11 cellular contexts compared by ENCODE assay signal in the genomic region with DNA sequence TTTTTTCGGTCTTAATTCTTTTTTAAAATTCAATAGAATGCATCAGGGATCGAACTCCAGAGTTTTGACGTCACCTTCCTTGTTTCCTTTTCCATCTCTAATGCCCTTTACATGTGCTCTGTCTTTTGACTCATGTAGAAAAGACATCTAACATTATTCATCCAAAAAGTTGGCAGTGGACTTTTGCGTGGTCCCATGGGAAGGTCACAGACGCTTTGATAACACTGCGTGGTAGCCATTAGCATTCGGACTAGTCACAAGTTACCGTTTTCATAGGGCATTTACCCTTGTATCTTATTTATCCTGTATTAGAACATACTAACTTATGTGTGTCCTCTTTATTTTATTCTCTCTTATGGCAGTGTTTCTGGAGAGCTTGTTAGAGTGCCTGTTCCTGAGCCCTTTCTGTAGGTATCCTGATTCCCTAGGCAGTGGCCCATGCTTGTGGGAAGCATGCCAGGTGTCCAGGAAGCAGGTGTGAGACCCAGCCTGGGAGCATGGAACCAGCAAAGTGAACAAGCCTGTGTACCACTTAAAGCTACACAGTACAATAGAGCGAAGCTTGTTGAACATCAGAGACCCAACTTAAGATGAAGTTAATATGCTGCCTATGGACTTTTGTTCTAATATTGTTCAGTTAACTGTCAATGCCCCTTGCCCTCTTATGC.
DNase-seq lines count a peak whose midpoint lies in the region; ATAC-seq, FAIRE-seq and TF ChIP-seq lines count a peak whose summit lies in the region.
"Had no signal": no experiment of that assay in that cellular context is flagged by ENCODE, and none has a peak within 500 bp of the region (broad histone marks: within the 10 kb centered on the region; RNA-seq: fewer than 3 reads in every experiment).

No MANE protein-coding gene starts in this region.

- TF ChIP-seq CTCF in right atrium auricular region (IDR thresholded peaks at IDR 0.05) (no peak), tibial artery (IDR thresholded peaks at IDR 0.05) (no peak)

- H3K4me1 ChIP-seq in right atrium auricular region (peaks cover 0 to 72% of the 10 kb centered on the region in 2 donors), tibial artery (peaks cover 0 to 88% (median 43%) of the 10 kb centered on the region in 4 donors)

- H3K36me3 ChIP-seq in right atrium auricular region (no peaks in the 10 kb centered on the region), tibial artery (peaks cover 0 to 3% (median 0%) of the 10 kb centered on the region in 3 donors)
- H3K36me3 ChIP-seq: thoracic aorta had no signal

- ATAC-seq in Right ventricle myocardium superior (ENCODE audit: poor library complexity) (no peak), left ventricle myocardium superior (no peak)
- ATAC-seq: activated naive CD4-positive, alpha-beta T cell treated with anti-CD3 and anti-CD28 coated beads, Interleukin-2, amount 50 U/mL, for 72 hours had no signal

- no peak overlapping the region for H3K27ac ChIP-seq in right atrium auricular region
- H3K27ac ChIP-seq in tibial artery, result peak overlapping the region; percentile 17 to 22
- H3K27ac ChIP-seq: PC-9, thoracic aorta had no signal

- intact Hi-C loops in Right ventricle myocardium superior (cut with DNase I), result no loop called here
- intact Hi-C loops in left ventricle myocardium superior (cut with micrococcal nuclease), result no loop called here
- intact Hi-C loops in tibial artery (cut with DNase I; ENCODE audit: low total_unique reads), result no loop called here

- H3K27me3 ChIP-seq in right atrium auricular region (no peaks in the 10 kb centered on the region), tibial artery (no peaks in the 10 kb centered on the region)

- H3K4me3 ChIP-seq in right atrium auricular region (no peak overlapping the region), tibial artery (no peak overlapping the region)
- H3K4me3 ChIP-seq: PC-9, thoracic aorta had no signal

- no peak for TF ChIP-seq POLR2A in H54 (IDR thresholded peaks at IDR 0.05; ENCODE audit: low read depth, low read length)

- no peaks in the 10 kb centered on the region for H3K9me3 ChIP-seq in right atrium auricular region
- H3K9me3 ChIP-seq in tibial artery, result no peaks in the 10 kb centered on the region
- H3K9me3 ChIP-seq: thoracic aorta had no signal

- peak; percentile 37 for DNase-seq in Right ventricle myocardium superior
- DNase-seq in left ventricle myocardium superior, result no peak
- peak; percentile 51 for DNase-seq in NCI-H748 treated with DMSO at 0.1 percent for 48 hours (lab: John Stamatoyannopoulos, UW)
- DNase-seq in right atrium auricular region (ENCODE audit: low spot score), result peak; percentile 38
- DNase-seq in tibial artery, result peak in 1 of 2 donors; percentile 43
- no peak for DNase-seq in effector CD4-positive, alpha-beta T cell
- DNase-seq in A172 (ENCODE audit: low spot score), result no peak
- no peak for DNase-seq in H54 (ENCODE audit: insufficient read length, low spot score)
- DNase-seq: PC-9 had no signal

- FAIRE-seq in H54 (lab: Jason Lieb, UNC), result no peak

Comparison
In these comparisons a context has a peak if more than half of its experiments do, and no peak if none do; other contexts are left out.
1. DNase-seq: peak in Right ventricle myocardium superior (single experiment), NCI-H748 treated with DMSO at 0.1 percent for 48 hours (single experiment) and right atrium auricular region (single experiment); none in left ventricle myocardium superior (single experiment), effector CD4-positive, alpha-beta T cell (single experiment), A172 (single experiment) and H54 (single experiment).
2. H3K27ac ChIP-seq: peak in tibial artery (2 of 2); none in right atrium auricular region (0 of 2).